Comparison of ENCODE assay signal across 1 cellular context in the genomic region with DNA sequence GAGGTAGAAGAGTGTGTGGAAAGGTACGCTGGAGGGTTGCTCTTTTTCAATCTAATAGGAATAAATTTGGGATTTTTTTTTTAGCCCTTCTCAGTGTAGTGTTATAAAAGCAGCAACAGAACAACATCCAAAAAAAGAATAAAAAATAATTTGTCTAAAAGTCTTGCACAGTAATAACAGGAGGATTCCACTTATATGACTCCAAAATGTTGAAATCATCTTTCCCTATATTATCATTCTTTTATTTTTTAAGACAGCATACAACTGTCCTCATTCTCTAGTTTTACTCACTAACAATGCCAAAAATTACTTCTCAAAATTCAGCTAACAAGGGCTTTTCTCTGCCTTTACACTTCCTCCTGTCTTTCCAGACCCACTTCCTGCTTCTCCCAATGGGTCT.
TF ChIP-seq lines count a peak whose summit lies in the region.

No MANE protein-coding gene starts in this region.

TF ChIP-seq in K562, 482 proteins besides CTCF, POLR2A, EP300 and RAD21:
- TF ChIP-seq ETV1 (tag; conservative IDR thresholded peaks at IDR 0.05; ENCODE audit: low read depth): 0 out of 2 replicates have a peak, but pooled peaks have one; percentile 0
- peak; percentile 58 for TF ChIP-seq ELF1 (tag; IDR thresholded peaks at IDR 0.05)
- TF ChIP-seq SOX6 (IDR thresholded peaks at IDR 0.05): peak; percentile 3; the same call in 1 of the 2 replicates
- 0 out of 2 replicates have a peak, but pooled peaks have one; percentile 12 for TF ChIP-seq SPI1 (IDR thresholded peaks at IDR 0.05; ENCODE audit: borderline replicate concordance, low read depth, low read length)
- TF ChIP-seq, protein P1, sequence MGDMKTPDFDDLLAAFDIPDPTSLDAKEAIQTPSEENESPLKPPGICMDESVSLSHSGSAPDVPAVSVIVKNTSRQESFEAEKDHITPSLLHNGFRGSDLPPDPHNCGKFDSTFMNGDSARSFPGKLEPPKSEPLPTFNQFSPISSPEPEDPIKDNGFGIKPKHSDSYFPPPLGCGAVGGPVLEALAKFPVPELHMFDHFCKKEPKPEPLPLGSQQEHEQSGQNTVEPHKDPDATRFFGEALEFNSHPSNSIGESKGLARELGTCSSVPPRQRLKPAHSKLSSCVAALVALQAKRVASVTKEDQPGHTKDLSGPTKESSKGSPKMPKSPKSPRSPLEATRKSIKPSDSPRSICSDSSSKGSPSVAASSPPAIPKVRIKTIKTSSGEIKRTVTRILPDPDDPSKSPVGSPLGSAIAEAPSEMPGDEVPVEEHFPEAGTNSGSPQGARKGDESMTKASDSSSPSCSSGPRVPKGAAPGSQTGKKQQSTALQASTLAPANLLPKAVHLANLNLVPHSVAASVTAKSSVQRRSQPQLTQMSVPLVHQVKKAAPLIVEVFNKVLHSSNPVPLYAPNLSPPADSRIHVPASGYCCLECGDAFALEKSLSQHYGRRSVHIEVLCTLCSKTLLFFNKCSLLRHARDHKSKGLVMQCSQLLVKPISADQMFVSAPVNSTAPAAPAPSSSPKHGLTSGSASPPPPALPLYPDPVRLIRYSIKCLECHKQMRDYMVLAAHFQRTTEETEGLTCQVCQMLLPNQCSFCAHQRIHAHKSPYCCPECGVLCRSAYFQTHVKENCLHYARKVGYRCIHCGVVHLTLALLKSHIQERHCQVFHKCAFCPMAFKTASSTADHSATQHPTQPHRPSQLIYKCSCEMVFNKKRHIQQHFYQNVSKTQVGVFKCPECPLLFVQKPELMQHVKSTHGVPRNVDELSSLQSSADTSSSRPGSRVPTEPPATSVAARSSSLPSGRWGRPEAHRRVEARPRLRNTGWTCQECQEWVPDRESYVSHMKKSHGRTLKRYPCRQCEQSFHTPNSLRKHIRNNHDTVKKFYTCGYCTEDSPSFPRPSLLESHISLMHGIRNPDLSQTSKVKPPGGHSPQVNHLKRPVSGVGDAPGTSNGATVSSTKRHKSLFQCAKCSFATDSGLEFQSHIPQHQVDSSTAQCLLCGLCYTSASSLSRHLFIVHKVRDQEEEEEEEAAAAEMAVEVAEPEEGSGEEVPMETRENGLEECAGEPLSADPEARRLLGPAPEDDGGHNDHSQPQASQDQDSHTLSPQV (IDR thresholded peaks at IDR 0.05): no peak
- TF ChIP-seq NR2C1 (IDR thresholded peaks at IDR 0.05): no peak
- TF ChIP-seq NR2C1 (tag; IDR thresholded peaks at IDR 0.05): peak; percentile 5; the same call in 1 of the 2 replicates
